10 cellular contexts compared by ENCODE assay signal in genomic region chr6:111710911-111711310, GRCh38.
DNase-seq lines count a peak whose midpoint lies in the region; ATAC-seq, FAIRE-seq and TF ChIP-seq lines count a peak whose summit lies in the region.
"Had no signal": no experiment of that assay in that cellular context is flagged by ENCODE, and none has a peak within 500 bp of the region (broad histone marks: within the 10 kb centered on the region; RNA-seq: fewer than 3 reads in every experiment).

No MANE protein-coding gene starts in this region.

- H2AFZ ChIP-seq in astrocyte (ENCODE audit: low read depth, low read length), result no peak overlapping the region

- no peak for TF ChIP-seq POLR2A in upper lobe of left lung (IDR thresholded peaks at IDR 0.05)

- no peaks in the 10 kb centered on the region for H4K20me1 ChIP-seq in astrocyte (ENCODE audit: insufficient read depth, low read length)

- H3K9me3 Mint-ChIP-seq in activated naive CD4-positive, alpha-beta T cell treated with anti-CD3 and anti-CD28 coated beads for 36 hours, result no peaks in the 10 kb centered on the region
- H3K9me3 Mint-ChIP-seq in astrocyte (ENCODE audit: unreplicated experiment), result no peaks in the 10 kb centered on the region
- peaks cover 0 to 3% (median 0%) of the 10 kb centered on the region in 11 donors for H3K9me3 Mint-ChIP-seq in naive thymus-derived CD4-positive, alpha-beta T cell
- H3K9me3 Mint-ChIP-seq: memory B cell had no signal

- H3K36me3 ChIP-seq in astrocyte (ENCODE audit: insufficient read depth, low read length), result peaks cover 9% of the 10 kb centered on the region
- peaks cover 2 to 34% (median 20%) of the 10 kb centered on the region in 3 experiments for H3K36me3 ChIP-seq in naive thymus-derived CD4-positive, alpha-beta T cell (ENCODE audit: control insufficient read depth in 2 of 3, insufficient read depth in 3 of 3, low read length in 3 of 3)
- peaks cover 0 to 42% (median 2%) of the 10 kb centered on the region in 4 donors for H3K36me3 ChIP-seq in upper lobe of left lung

- H3K4me2 ChIP-seq in astrocyte (ENCODE audit: low read length), result no peak overlapping the region

- no peak for TF ChIP-seq EP300 in upper lobe of left lung (IDR thresholded peaks at IDR 0.05)

- POLR2A ChIA-PET in naive thymus-derived CD4-positive, alpha-beta T cell (lab: Charles Lee), result interaction anchor here (0.9 to 2.4 kb wide), 10 partner anchors 12 to 332 kb away, joined by 3 to 11 read pairs (median 4); no protein-coding TSS in a partner anchor

- peak overlapping the region; percentile 1 for H3K27ac ChIP-seq in astrocyte (ENCODE audit: low read depth, low read length)
- peak overlapping the region; percentile 59 for H3K27ac ChIP-seq in naive thymus-derived CD4-positive, alpha-beta T cell (ENCODE audit: low read depth, low read length)
- H3K27ac ChIP-seq in upper lobe of left lung, result peak overlapping the region; percentile 28 to 75 (median 50)

- TF ChIP-seq CTCF in astrocyte (IDR thresholded peaks at IDR 0.05; ENCODE audit: insufficient read depth, low read depth, low read length) (no peak), upper lobe of left lung (IDR thresholded peaks at IDR 0.05) (no peak)

- peaks cover 63% of the 10 kb centered on the region for H3K4me1 Mint-ChIP-seq in activated naive CD4-positive, alpha-beta T cell treated with anti-CD3 and anti-CD28 coated beads for 36 hours (ENCODE audit: low read depth)
- peaks cover 24% of the 10 kb centered on the region for H3K4me1 Mint-ChIP-seq in astrocyte (ENCODE audit: low read depth, unreplicated experiment)
- peaks cover 41 to 74% (median 65%) of the 10 kb centered on the region in 7 donors for H3K4me1 Mint-ChIP-seq in naive thymus-derived CD4-positive, alpha-beta T cell

- H3K4me1 ChIP-seq in astrocyte (ENCODE audit: insufficient read depth, low read length), result peaks cover 21% of the 10 kb centered on the region
- peaks cover 43 to 54% of the 10 kb centered on the region in 2 donors for H3K4me1 ChIP-seq in naive thymus-derived CD4-positive, alpha-beta T cell (ENCODE audit: control insufficient read depth in 2 of 2, insufficient read depth in 2 of 2, low read length in 2 of 2)
- peaks cover 7 to 29% (median 27%) of the 10 kb centered on the region in 4 donors for H3K4me1 ChIP-seq in upper lobe of left lung

- no peak for ATAC-seq in naive thymus-derived CD4-positive, alpha-beta T cell
- ATAC-seq in upper lobe of left lung (ENCODE audit: low FRiP score in 2 of 2) (no peak), HG03439 (IDR thresholded peaks at IDR 0.05; ENCODE audit: unreplicated experiment) (no peak), HG03025 (IDR thresholded peaks at IDR 0.05; ENCODE audit: low FRiP score, unreplicated experiment) (no peak), HG03571 (IDR thresholded peaks at IDR 0.05; ENCODE audit: unreplicated experiment) (no peak)

- peak overlapping the region; percentile 82 for H3K27ac Mint-ChIP-seq in activated naive CD4-positive, alpha-beta T cell treated with anti-CD3 and anti-CD28 coated beads for 36 hours
- peak overlapping the region; percentile 51 for H3K27ac Mint-ChIP-seq in astrocyte (ENCODE audit: unreplicated experiment)
- H3K27ac Mint-ChIP-seq in naive thymus-derived CD4-positive, alpha-beta T cell, result peak overlapping the region; percentile 77 to 98 (median 93)
- H3K27ac Mint-ChIP-seq: memory B cell had no signal

- H3K4me3 Mint-ChIP-seq in activated naive CD4-positive, alpha-beta T cell treated with anti-CD3 and anti-CD28 coated beads for 36 hours, result no peak overlapping the region
- H3K4me3 Mint-ChIP-seq in astrocyte (ENCODE audit: unreplicated experiment), result no peak overlapping the region
- H3K4me3 Mint-ChIP-seq in naive thymus-derived CD4-positive, alpha-beta T cell, result peak overlapping the region in 6 of 10 donors; percentile 13 to 67 (median 52)
- H3K4me3 Mint-ChIP-seq: memory B cell had no signal

- H3K27me3 ChIP-seq in astrocyte (ENCODE audit: insufficient read depth, low read length) (no peaks in the 10 kb centered on the region), upper lobe of left lung (no peaks in the 10 kb centered on the region)
- H3K27me3 ChIP-seq in naive thymus-derived CD4-positive, alpha-beta T cell (ENCODE audit: control insufficient read depth in 2 of 2, insufficient read depth in 2 of 2, low read length in 2 of 2), result no peaks in the 10 kb centered on the region

- no peaks in the 10 kb centered on the region for H3K79me2 ChIP-seq in astrocyte (ENCODE audit: insufficient read depth, low read length)

- CTCF ChIA-PET in activated naive CD4-positive, alpha-beta T cell treated with anti-CD3 and anti-CD28 coated beads for 36 hours (lab: Charles Lee), result interaction anchor here (0.7 to 4.1 kb wide), 30 partner anchors 15 to 452 kb away, joined by 3 to 56 read pairs (median 4); partner anchors contain the start of gene FYN
- CTCF ChIA-PET in naive thymus-derived CD4-positive, alpha-beta T cell (lab: Charles Lee), result interaction anchor here (0.6 to 3.8 kb wide), 23 partner anchors 11 to 339 kb away, joined by 3 to 61 read pairs (median 5); partner anchors contain the start of gene FYN

- H3K9ac ChIP-seq in astrocyte (ENCODE audit: low read length), result peak overlapping the region; percentile 7

- H3K9me3 ChIP-seq in astrocyte (ENCODE audit: insufficient read depth, low read depth, low read length), result no peaks in the 10 kb centered on the region
- no peaks in the 10 kb centered on the region for H3K9me3 ChIP-seq in naive thymus-derived CD4-positive, alpha-beta T cell (ENCODE audit: control insufficient read depth in 2 of 3, low read length in 3 of 3)
- no peaks in the 10 kb centered on the region for H3K9me3 ChIP-seq in upper lobe of left lung

- no peaks in the 10 kb centered on the region for H3K27me3 Mint-ChIP-seq in activated naive CD4-positive, alpha-beta T cell treated with anti-CD3 and anti-CD28 coated beads for 36 hours (ENCODE audit: low read depth)
- no peaks in the 10 kb centered on the region for H3K27me3 Mint-ChIP-seq in astrocyte (ENCODE audit: low read depth, unreplicated experiment)
- H3K27me3 Mint-ChIP-seq in naive thymus-derived CD4-positive, alpha-beta T cell, result no peaks in the 10 kb centered on the region
- H3K27me3 Mint-ChIP-seq: memory B cell had no signal

- DNase-seq in activated naive CD4-positive, alpha-beta T cell treated with anti-CD3 and anti-CD28 coated beads for 36 hours, result no peak
- DNase-seq in activated naive CD4-positive, alpha-beta T cell treated with Interleukin-2 at 50 U/mL for 16 hours, result no peak
- DNase-seq in astrocyte (ENCODE audit: low read depth), result no peak
- DNase-seq in naive thymus-derived CD4-positive, alpha-beta T cell, result no peak
- no peak for DNase-seq in upper lobe of left lung

- intact Hi-C loops in activated naive CD4-positive, alpha-beta T cell treated with anti-CD3 and anti-CD28 coated beads for 36 hours (cut with micrococcal nuclease), result loop anchor here (1.0 to 2.0 kb wide), 7 partner anchors 54 to 452 kb away; partner anchors contain the start of gene FYN
- intact Hi-C loops in naive thymus-derived CD4-positive, alpha-beta T cell (cut with micrococcal nuclease), result loop anchor here (1.0 to 5.0 kb wide), 14 partner anchors 40 to 452 kb away; partner anchors contain the start of gene FYN (in 1 of the 2)

- FAIRE-seq in astrocyte (lab: Jason Lieb, UNC), result no peak
- FAIRE-seq: urothelium cell line had no signal

- H3K4me3 ChIP-seq in astrocyte (ENCODE audit: insufficient read depth, low read depth, low read length) (no peak overlapping the region), upper lobe of left lung (no peak overlapping the region)
- H3K4me3 ChIP-seq in naive thymus-derived CD4-positive, alpha-beta T cell (ENCODE audit: low read length), result no peak overlapping the region

- peaks cover 47% of the 10 kb centered on the region for H3K36me3 Mint-ChIP-seq in activated naive CD4-positive, alpha-beta T cell treated with anti-CD3 and anti-CD28 coated beads for 36 hours (ENCODE audit: low read depth)
- H3K36me3 Mint-ChIP-seq in astrocyte (ENCODE audit: low read depth, unreplicated experiment), result peaks cover 13% of the 10 kb centered on the region
- H3K36me3 Mint-ChIP-seq in naive thymus-derived CD4-positive, alpha-beta T cell, result peaks cover 13 to 60% (median 43%) of the 10 kb centered on the region in 5 donors

- WGBS in upper lobe of left lung, 2 donors, result 64 to 76% methylated on average over 4 of the region's 4 CpGs

Comparison
In these comparisons a context has a peak if more than half of its experiments do, and no peak if none do; other contexts are left out.
1. H3K4me3 Mint-ChIP-seq: peak in naive thymus-derived CD4-positive, alpha-beta T cell (6 of 10); none in activated naive CD4-positive, alpha-beta T cell treated with anti-CD3 and anti-CD28 coated beads for 36 hours (single experiment) and astrocyte (single experiment).
2. H3K27ac ChIP-seq: peak in every context shown above with its lines; median percentile 59 in naive thymus-derived CD4-positive, alpha-beta T cell; 50 in upper lobe of left lung; 1 in astrocyte.
3. Peak in every context shown above with its lines, with median percentiles within 50 percentile points of each other: H3K27ac Mint-ChIP-seq.